18 cellular contexts compared by ENCODE assay signal in genomic region chr1:109482242-109482641, GRCh38. TPM values are rescaled to one million over a fixed set of nuclear protein-coding genes. Genes with fewer than 3 reads are reported as not detected.
DNase-seq lines count a peak whose midpoint lies in the region; ATAC-seq lines count a peak whose summit lies in the region.
"Had no signal": no experiment of that assay in that cellular context is flagged by ENCODE, and none has a peak within 500 bp of the region (broad histone marks: within the 10 kb centered on the region; RNA-seq: fewer than 3 reads in every experiment).

No MANE protein-coding gene starts in this region.

- H3K4me3 Mint-ChIP-seq in immature natural killer cell, result peak overlapping the region in 4 of 5 donors; percentile 14 to 97 (median 93)
- peak overlapping the region; percentile 20 to 92 for H3K4me3 Mint-ChIP-seq in stimulated activated naive CD8-positive, alpha-beta T cell treated with anti-CD3 and anti-CD28 coated beads, Interleukin-15, amount 100 ng/mL, for 72 hours

- H3K27ac Mint-ChIP-seq in immature natural killer cell, result peak overlapping the region in 1 of 6 donors; percentile 78
- H3K27ac Mint-ChIP-seq in stimulated activated naive CD8-positive, alpha-beta T cell treated with anti-CD3 and anti-CD28 coated beads, Interleukin-15, amount 100 ng/mL, for 72 hours, result peak overlapping the region in 1 of 2 donors; percentile 78
- H3K27ac Mint-ChIP-seq: dendritic cell treated with granulocyte-macrophage colony-stimulating factor and Interleukin-4, amounts not matched to agents 40 ng/mL and 50 ng/mL, for 4 days had no signal

- H3K4me1 Mint-ChIP-seq in immature natural killer cell, result peaks cover 23 to 24% of the 10 kb centered on the region in 2 donors
- peaks cover 46% of the 10 kb centered on the region for H3K4me1 Mint-ChIP-seq in stimulated activated naive CD8-positive, alpha-beta T cell treated with anti-CD3 and anti-CD28 coated beads, Interleukin-15, amount 100 ng/mL, for 72 hours

- no peaks in the 10 kb centered on the region for H3K9me3 Mint-ChIP-seq in immature natural killer cell
- no peaks in the 10 kb centered on the region for H3K9me3 Mint-ChIP-seq in stimulated activated naive CD8-positive, alpha-beta T cell treated with anti-CD3 and anti-CD28 coated beads, Interleukin-15, amount 100 ng/mL, for 72 hours
- H3K9me3 Mint-ChIP-seq: activated naive CD4-positive, alpha-beta T cell treated with anti-CD3 and anti-CD28 coated beads, Interleukin-2, amount 50 U/mL, for 72 hours; dendritic cell treated with granulocyte-macrophage colony-stimulating factor and Interleukin-4, amounts not matched to agents 40 ng/mL and 50 ng/mL, for 4 days had no signal

- peaks cover 10 to 18% (median 11%) of the 10 kb centered on the region in 3 donors for H3K27me3 Mint-ChIP-seq in immature natural killer cell (ENCODE audit: low read depth in 3 of 3)
- peaks cover 32% of the 10 kb centered on the region for H3K27me3 Mint-ChIP-seq in stimulated activated naive CD8-positive, alpha-beta T cell treated with anti-CD3 and anti-CD28 coated beads, Interleukin-15, amount 100 ng/mL, for 72 hours

- peak; percentile 6 for DNase-seq in activated effector memory CD4-positive, alpha-beta T cell treated with anti-CD3 and anti-CD28 coated beads, Interleukin-2, amount 50 U/mL, for 16 hours
- no peak for DNase-seq in activated effector memory CD4-positive, alpha-beta T cell treated with Interleukin-2 at 50 U/mL for 16 hours
- DNase-seq in NCI-H524 treated with DMSO at 0.1 percent for 48 hours (lab: John Stamatoyannopoulos, UW), result peak; percentile 50
- DNase-seq in immature natural killer cell, result no peak
- DNase-seq in stimulated activated naive CD8-positive, alpha-beta T cell treated with anti-CD3 and anti-CD28 coated beads, Interleukin-15, amount 100 ng/mL, for 72 hours, result no peak
- no peak for DNase-seq in NCI-H226
- DNase-seq: COR-L47, left colon, midbrain, right lobe of liver, stomach, SW 1271, upper lobe of right lung had no signal

- ATAC-seq in stimulated activated naive CD8-positive, alpha-beta T cell treated with anti-CD3 and anti-CD28 coated beads, Interleukin-15, amount 100 ng/mL, for 72 hours, result no peak
- ATAC-seq in HG02610 (IDR thresholded peaks at IDR 0.05; ENCODE audit: unreplicated experiment), result no peak
- ATAC-seq in GM21619 (IDR thresholded peaks at IDR 0.05; ENCODE audit: unreplicated experiment), result no peak
- ATAC-seq: gastroesophageal sphincter, left colon, upper lobe of right lung had no signal

- H3K36me3 Mint-ChIP-seq in immature natural killer cell, result peaks cover 0 to 4% (median 0%) of the 10 kb centered on the region in 3 donors

RNA-seq across cellular contexts. Expression of gene ATXN7L2, which starts 1.5 kb away (rescaled TPM):
- polyA plus RNA-seq in immature natural killer cell, result 1 to 10 TPM in 2 of 3 donors, under 1 TPM in 1; 0.94 to 8.9 (median 4.1) TPM

RNA-seq across cellular contexts. Expression of gene CYB561D1, which starts 11.7 kb away (rescaled TPM):
- 10 to 100 TPM in 2 of 3 donors, 1 to 10 TPM in 1; 8.8 to 20.3 (median 10.2) TPM for polyA plus RNA-seq in immature natural killer cell

RNA-seq across cellular contexts. Expression of gene SYPL2, which starts 15.9 kb away (rescaled TPM):
- polyA plus RNA-seq in immature natural killer cell, result under 1 TPM in 2 of 3 donors, not detected in 1; 0.08 to 0.28 TPM

RNA-seq across cellular contexts. Expression of gene AMIGO1, which starts 27.3 kb away (rescaled TPM):
- polyA plus RNA-seq in immature natural killer cell, result 10 to 100 TPM in 1 of 3 donors, 1 to 10 TPM in 2; 3.6 to 12.5 (median 5.0) TPM

RNA-seq across cellular contexts. Expression of gene PSMA5, which starts 56.0 kb away (rescaled TPM):
- 100 to 1,000 TPM; 115 to 146 (median 123) TPM for polyA plus RNA-seq in immature natural killer cell

Comparison
In these comparisons a context has a peak if more than half of its experiments do, and no peak if none do; other contexts are left out.
1. DNase-seq: peak in activated effector memory CD4-positive, alpha-beta T cell treated with anti-CD3 and anti-CD28 coated beads, Interleukin-2, amount 50 U/mL, for 16 hours (single experiment) and NCI-H524 treated with DMSO at 0.1 percent for 48 hours (single experiment); none in activated effector memory CD4-positive, alpha-beta T cell treated with Interleukin-2 at 50 U/mL for 16 hours (single experiment), immature natural killer cell (0 of 3), stimulated activated naive CD8-positive, alpha-beta T cell treated with anti-CD3 and anti-CD28 coated beads, Interleukin-15, amount 100 ng/mL, for 72 hours (0 of 2) and NCI-H226 (single experiment).